19 cellular contexts compared by ENCODE assay signal in genomic region chr10:113450046-113450445, GRCh38.
DNase-seq lines count a peak whose midpoint lies in the region; ATAC-seq and TF ChIP-seq lines count a peak whose summit lies in the region.
"Had no signal": no experiment of that assay in that cellular context is flagged by ENCODE, and none has a peak within 500 bp of the region (broad histone marks: within the 10 kb centered on the region; RNA-seq: fewer than 3 reads in every experiment).

No MANE protein-coding gene starts in this region.

- no peak overlapping the region for H2AK5ac ChIP-seq in mesendoderm (ENCODE audit: low read length)

- H3K27me3 ChIP-seq in smooth muscle cell (ENCODE audit: low read depth), result peaks cover 42% of the 10 kb centered on the region
- H3K27me3 ChIP-seq in mesendoderm (ENCODE audit: insufficient read depth, low read length, poor library complexity), result no peaks in the 10 kb centered on the region
- H3K27me3 ChIP-seq: BLaER1 had no signal

- H3K27ac ChIP-seq in smooth muscle cell (ENCODE audit: low read depth) (peak overlapping the region; percentile 3), mesendoderm (ENCODE audit: low read depth, low read length) (no peak overlapping the region)
- H3K27ac ChIP-seq: BLaER1, GM23248 had no signal

- DNase-seq in LoVo (ENCODE audit: low spot score) (peak; percentile 8), epithelial cell of esophagus (ENCODE audit: low read depth) (peak; percentile 5), mucosa of descending colon (no peak), smooth muscle cell (lab: John Stamatoyannopoulos, UW; ENCODE audit: unreplicated experiment) (no peak), mesendoderm (no peak), Right ventricle myocardium superior (no peak), GM10266 (ENCODE audit: extremely low spot score) (no peak)
- DNase-seq: 8988T; Calu3; CD8-positive, alpha-beta T cell; DMS79 treated with DMSO at 0.1 percent for 48 hours; GF-D8; KBM-7 had no signal

- TF ChIP-seq CTCF in epithelial cell of esophagus (IDR thresholded peaks at IDR 0.05; ENCODE audit: insufficient read depth, low read depth, low read length, missing control alignments) (no peak), mucosa of descending colon (IDR thresholded peaks at IDR 0.05) (no peak), smooth muscle cell (IDR thresholded peaks at IDR 0.05; ENCODE audit: borderline replicate concordance, insufficient read depth, poor library complexity, severe bottlenecking) (no peak), GM10266 (IDR thresholded peaks at IDR 0.05; ENCODE audit: control insufficient read depth, insufficient read depth, low read depth, missing control alignments) (no peak)

- no peak overlapping the region for H3K18ac ChIP-seq in mesendoderm (ENCODE audit: low read length)

- H4K5ac ChIP-seq in mesendoderm (ENCODE audit: low read length), result no peak overlapping the region

- H3K79me1 ChIP-seq in mesendoderm (ENCODE audit: low read length), result no peaks in the 10 kb centered on the region

- no peak overlapping the region for H2BK120ac ChIP-seq in mesendoderm (ENCODE audit: low read depth, low read length)

- 79% methylated on average over 6 of the region's 6 CpGs for WGBS in smooth muscle cell (ENCODE audit: low lambda C conversion rate)
- WGBS in mesendoderm (ENCODE audit: extremely low coverage, insufficient coverage, low lambda C conversion rate), result no CpG with 5 or more reads among the region's 6 CpGs

- H3K79me2 ChIP-seq in smooth muscle cell (ENCODE audit: low read depth) (no peaks in the 10 kb centered on the region), mesendoderm (ENCODE audit: control insufficient read depth, insufficient read depth, low read length) (no peaks in the 10 kb centered on the region)

- no peak overlapping the region for H4K8ac ChIP-seq in mesendoderm (ENCODE audit: low read depth, low read length)

- no peak overlapping the region for H2BK5ac ChIP-seq in mesendoderm (ENCODE audit: low read length)

- H3F3A ChIP-seq in smooth muscle cell (ENCODE audit: low read depth), result no peaks in the 10 kb centered on the region

- H3K4ac ChIP-seq in mesendoderm (ENCODE audit: low read depth, low read length), result no peak overlapping the region

- H2AFZ ChIP-seq in smooth muscle cell (ENCODE audit: low read depth), result no peak overlapping the region
- H2AFZ ChIP-seq: GM23248 had no signal

- H3K4me1 ChIP-seq in mucosa of descending colon (ENCODE audit: low read depth), result no peaks in the 10 kb centered on the region
- H3K4me1 ChIP-seq in smooth muscle cell (ENCODE audit: low read depth), result no peaks in the 10 kb centered on the region
- no peaks in the 10 kb centered on the region for H3K4me1 ChIP-seq in mesendoderm (ENCODE audit: control insufficient read depth, low read depth, low read length)
- H3K4me1 ChIP-seq: HAP-1 had no signal

- no peak overlapping the region for H3K56ac ChIP-seq in mesendoderm (ENCODE audit: low read length)

- H3K4me3 ChIP-seq in epithelial cell of esophagus (ENCODE audit: low read length) (no peak overlapping the region), mucosa of descending colon (no peak overlapping the region), smooth muscle cell (no peak overlapping the region), mesendoderm (ENCODE audit: low read length) (no peak overlapping the region)
- H3K4me3 ChIP-seq: BLaER1, GM12878, GM23248, HAP-1 had no signal

- H3K9ac ChIP-seq in smooth muscle cell (ENCODE audit: low read depth) (no peak overlapping the region), mesendoderm (ENCODE audit: low read length) (no peak overlapping the region)
- H3K9ac ChIP-seq: BLaER1, GM23248 had no signal

- H3K4me2 ChIP-seq in smooth muscle cell (no peak overlapping the region), mesendoderm (ENCODE audit: low read length) (no peak overlapping the region)
- H3K4me2 ChIP-seq: BLaER1 had no signal

- ATAC-seq in mucosa of descending colon, result peak; percentile 60
- ATAC-seq in GM21447 (IDR thresholded peaks at IDR 0.05; ENCODE audit: unreplicated experiment), result no peak
- ATAC-seq in Right ventricle myocardium superior (ENCODE audit: poor library complexity), result no peak
- ATAC-seq: CD8-positive, alpha-beta T cell; GM12878; HepG2 had no signal

- H2BK15ac ChIP-seq in mesendoderm (replicated peaks; ENCODE audit: low read depth), result no peak overlapping the region

- H3K36me3 ChIP-seq in mucosa of descending colon (ENCODE audit: low read depth) (no peaks in the 10 kb centered on the region), smooth muscle cell (ENCODE audit: low read depth) (no peaks in the 10 kb centered on the region), mesendoderm (ENCODE audit: control insufficient read depth, insufficient read depth, low read length) (no peaks in the 10 kb centered on the region)
- H3K36me3 ChIP-seq: BLaER1, HAP-1 had no signal

- no peak overlapping the region for H3K23ac ChIP-seq in mesendoderm (ENCODE audit: low read length)

- H4K20me1 ChIP-seq in smooth muscle cell (ENCODE audit: low read depth), result no peaks in the 10 kb centered on the region
- H4K20me1 ChIP-seq: BLaER1 had no signal

- intact Hi-C loops in mucosa of descending colon (cut with DNase I, micrococcal nuclease), result no loop called here
- intact Hi-C loops in Right ventricle myocardium superior (cut with DNase I), result no loop called here

- H3K9me3 ChIP-seq in mucosa of descending colon, result no peaks in the 10 kb centered on the region
- no peaks in the 10 kb centered on the region for H3K9me3 ChIP-seq in smooth muscle cell (replicated peaks; ENCODE audit: low read depth)
- H3K9me3 ChIP-seq: BLaER1, HAP-1 had no signal

Comparison
In these comparisons a context has a peak if more than half of its experiments do, and no peak if none do; other contexts are left out.
1. DNase-seq: peak in LoVo (single experiment) and epithelial cell of esophagus (single experiment); none in mucosa of descending colon (0 of 3), smooth muscle cell (single experiment), mesendoderm (single experiment), Right ventricle myocardium superior (single experiment) and GM10266 (single experiment).